In the genomic region with DNA sequence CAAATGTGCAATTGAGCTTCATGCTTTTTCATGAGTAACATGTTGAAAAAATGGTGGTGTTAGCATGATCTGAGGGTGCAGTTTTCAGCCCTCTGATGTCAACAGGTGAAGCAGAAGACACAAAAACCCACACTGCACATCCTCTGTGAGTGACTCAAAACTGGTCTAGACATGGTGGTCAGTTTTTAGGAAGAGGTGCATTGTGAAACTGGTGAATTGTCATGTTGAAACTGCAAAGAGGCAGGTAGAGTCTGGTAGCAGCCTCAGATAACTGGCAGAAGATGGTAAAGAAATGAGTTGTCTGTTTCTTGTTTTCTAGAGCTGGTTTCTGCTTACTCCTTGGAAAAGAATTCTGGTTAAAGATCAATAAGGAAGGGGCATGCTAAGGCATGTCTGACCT, we compare ENCODE assay signal across 9 cellular contexts.
A peak's percentile ranks its signal among the peaks of the same experiment; 100 is the strongest.
DNase-seq lines count a peak whose midpoint lies in the region; ATAC-seq and TF ChIP-seq lines count a peak whose summit lies in the region.
"Had no signal": no experiment of that assay in that cellular context is flagged by ENCODE, and none has a peak within 500 bp of the region (broad histone marks: within the 10 kb centered on the region; RNA-seq: fewer than 3 reads in every experiment).

No MANE protein-coding gene starts in this region.

- no peaks in the 10 kb centered on the region for H3K27me3 ChIP-seq in endodermal cell (ENCODE audit: control insufficient read depth, insufficient read depth, low read length, poor library complexity, severe bottlenecking)

- peaks cover 50% of the 10 kb centered on the region for H3K9me3 ChIP-seq in endodermal cell (ENCODE audit: control insufficient read depth, low read length)

- no peaks in the 10 kb centered on the region for H3K27me3 Mint-ChIP-seq in endodermal cell (ENCODE audit: insufficient read depth)
- no peaks in the 10 kb centered on the region for H3K27me3 Mint-ChIP-seq in nephron progenitor cell (ENCODE audit: low read depth, poor library complexity)

- no peak for TF ChIP-seq CTCF in endodermal cell (conservative IDR thresholded peaks at IDR 0.05)
- TF ChIP-seq CTCF in nephron progenitor cell (IDR thresholded peaks at IDR 0.05) = no peak
- TF ChIP-seq CTCF in lower leg skin (IDR thresholded peaks at IDR 0.05) = no peak

- peak; percentile 99 for ATAC-seq in GM18520 (IDR thresholded peaks at IDR 0.05; ENCODE audit: unreplicated experiment)
- peak; percentile 99 for ATAC-seq in GM21423 (IDR thresholded peaks at IDR 0.05; ENCODE audit: unreplicated experiment)
- peak; percentile 99 for ATAC-seq in HG03342 (IDR thresholded peaks at IDR 0.05; ENCODE audit: unreplicated experiment)
- ATAC-seq: effector memory CD8-positive, alpha-beta T cell had no signal

- no peak for TF ChIP-seq POLR2A in lower leg skin (IDR thresholded peaks at IDR 0.05)

- H3K4me3 ChIP-seq in endodermal cell (ENCODE audit: low read length) = peak overlapping the region; percentile 53
- H3K4me3 ChIP-seq in lower leg skin (ENCODE audit: low read depth, poor library complexity, severe bottlenecking) = no peak overlapping the region

- no peak overlapping the region for H3K9ac ChIP-seq in endodermal cell (ENCODE audit: extremely low read depth, low read length, poor library complexity, severe bottlenecking)

- no peak overlapping the region for H3K27ac ChIP-seq in endodermal cell (ENCODE audit: low read depth, low read length)

- H3K4me1 Mint-ChIP-seq in endodermal cell (peaks cover 14% of the 10 kb centered on the region), nephron progenitor cell (peaks cover 6% of the 10 kb centered on the region)

- intact Hi-C loops in lower leg skin (cut with DNase I; ENCODE audit: low total_unique reads) = no loop called here

- no peaks in the 10 kb centered on the region for H3K36me3 ChIP-seq in endodermal cell (ENCODE audit: control insufficient read depth, insufficient read depth, low read length)

- peaks cover 29% of the 10 kb centered on the region for H3K36me3 Mint-ChIP-seq in endodermal cell (ENCODE audit: low read depth)
- peaks cover 22% of the 10 kb centered on the region for H3K36me3 Mint-ChIP-seq in nephron progenitor cell (ENCODE audit: low read depth)

- DNase-seq in endodermal cell = no peak
- no peak for DNase-seq in NCI-H2196 (lab: John Stamatoyannopoulos, UW; ENCODE audit: unreplicated experiment)
- no peak for DNase-seq in nephron progenitor cell
- no peak for DNase-seq in UCSD-AML1 (lab: John Stamatoyannopoulos, UW; ENCODE audit: unreplicated experiment)
- no peak for DNase-seq in lower leg skin (ENCODE audit: low spot score in 2 of 2)
- DNase-seq: effector memory CD8-positive, alpha-beta T cell had no signal

- H3K27ac Mint-ChIP-seq in endodermal cell (no peak overlapping the region), nephron progenitor cell (no peak overlapping the region)
- H3K27ac Mint-ChIP-seq: effector memory CD8-positive, alpha-beta T cell had no signal

- no peaks in the 10 kb centered on the region for H3K4me1 ChIP-seq in endodermal cell (ENCODE audit: control insufficient read depth, insufficient read depth, low read length)

- H3K9me3 Mint-ChIP-seq in endodermal cell (peaks cover 58% of the 10 kb centered on the region), nephron progenitor cell (peaks cover 56% of the 10 kb centered on the region)
- H3K9me3 Mint-ChIP-seq: effector memory CD8-positive, alpha-beta T cell had no signal

- no peak overlapping the region for H3K4me3 Mint-ChIP-seq in endodermal cell
- H3K4me3 Mint-ChIP-seq in nephron progenitor cell = no peak overlapping the region
- H3K4me3 Mint-ChIP-seq: effector memory CD8-positive, alpha-beta T cell had no signal
